Comparison of ENCODE assay signal across 24 cellular contexts in the genomic region with DNA sequence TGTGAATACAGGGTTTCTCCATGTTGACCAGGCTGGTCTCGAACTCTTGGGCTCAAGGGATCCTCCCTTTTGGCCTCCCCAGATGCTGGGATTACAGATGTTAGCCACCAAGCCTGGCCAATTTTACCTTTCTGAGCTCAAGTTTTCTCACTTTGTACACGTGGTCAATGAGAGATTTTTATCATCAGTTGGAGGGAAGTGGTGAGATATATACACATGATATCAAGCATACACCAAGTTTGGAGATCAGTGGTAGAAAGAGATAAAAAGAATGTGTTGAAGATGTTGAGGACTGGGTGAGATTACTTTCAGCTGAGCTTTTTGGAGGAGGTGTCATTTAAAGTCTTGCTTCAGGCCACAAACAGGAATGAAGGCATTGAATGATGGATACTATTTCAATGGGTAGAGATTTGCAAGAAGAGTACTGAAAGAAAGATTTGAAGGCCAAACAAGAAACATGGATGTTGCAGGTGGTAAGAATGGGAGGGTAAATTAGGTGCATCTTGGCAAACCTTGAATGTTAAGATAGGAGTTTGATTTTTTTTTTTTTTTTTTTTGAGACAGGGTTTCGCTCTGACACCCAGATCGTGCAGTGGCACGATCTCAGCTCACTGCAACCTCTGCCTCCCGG. TPM values are rescaled to one million over a fixed set of nuclear protein-coding genes. Genes with fewer than 3 reads are reported as not detected.
A peak's percentile ranks its signal among the peaks of the same experiment; 100 is the strongest.
DNase-seq lines count a peak whose midpoint lies in the region; ATAC-seq and TF ChIP-seq lines count a peak whose summit lies in the region.
"Had no signal": no experiment of that assay in that cellular context is flagged by ENCODE, and none has a peak within 500 bp of the region (broad histone marks: within the 10 kb centered on the region; RNA-seq: fewer than 3 reads in every experiment).

No MANE protein-coding gene starts in this region.

- TF ChIP-seq CTCF in GM13977 (IDR thresholded peaks at IDR 0.05; ENCODE audit: extremely low read depth, insufficient read depth, missing control alignments) (no peak), upper lobe of right lung (IDR thresholded peaks at IDR 0.05) (no peak)

- H3K27me3 Mint-ChIP-seq in activated naive CD4-positive, alpha-beta T cell treated with anti-CD3 and anti-CD28 coated beads, Interleukin-2, amount 10 ng/mL, durations not matched to agents 7 days and 5 days, result no peaks in the 10 kb centered on the region
- H3K27me3 Mint-ChIP-seq in T-helper 1 cell treated with Interleukin-12 subunit alpha and Interleukin-12 subunit beta and Interleukin-4 antibody, amounts not matched to agents 30 μg/mL and 1 μg/mL, for 36 hours (ENCODE audit: low read depth), result no peaks in the 10 kb centered on the region
- H3K27me3 Mint-ChIP-seq in activated naive CD8-positive, alpha-beta T cell treated with anti-CD3 and anti-CD28 coated beads for 36 hours, result no peaks in the 10 kb centered on the region

- H3K9me3 ChIP-seq in trophoblast cell (ENCODE audit: insufficient read depth, low read depth, low read length) (no peaks in the 10 kb centered on the region), upper lobe of right lung (no peaks in the 10 kb centered on the region)
- H3K9me3 ChIP-seq: esophagus muscularis mucosa, MG63, tibial artery had no signal

- H3K27me3 ChIP-seq in trophoblast cell (ENCODE audit: insufficient read depth, low read length), result no peaks in the 10 kb centered on the region
- no peaks in the 10 kb centered on the region for H3K27me3 ChIP-seq in upper lobe of right lung
- H3K27me3 ChIP-seq: esophagus muscularis mucosa, MG63 had no signal

- no peak overlapping the region for H3K4ac ChIP-seq in trophoblast cell (ENCODE audit: low read depth, low read length)

- H3K23ac ChIP-seq in trophoblast cell (ENCODE audit: low read length), result peak overlapping the region; percentile 27

- CTCF ChIA-PET in activated naive CD4-positive, alpha-beta T cell treated with anti-CD3 and anti-CD28 coated beads, Interleukin-2, amount 10 ng/mL, durations not matched to agents 7 days and 5 days (lab: Charles Lee), result interaction anchor here (1.2 to 2.8 kb wide), 2 partner anchors 8 to 103 kb away, joined by 3 to 20 read pairs; no protein-coding TSS in a partner anchor

- intact Hi-C loops in upper lobe of right lung (cut with DNase I), result no loop called here

- no peak overlapping the region for H4K12ac ChIP-seq in trophoblast cell (ENCODE audit: low read depth, low read length)

- H3K9ac ChIP-seq in trophoblast cell (ENCODE audit: low read length), result no peak overlapping the region
- H3K9ac ChIP-seq: GM23248 had no signal

- no peak overlapping the region for H4K91ac ChIP-seq in trophoblast cell (ENCODE audit: low read depth, low read length)

- H4K8ac ChIP-seq in trophoblast cell (ENCODE audit: low read depth, low read length), result no peak overlapping the region

- peaks cover 10% of the 10 kb centered on the region for H3K79me1 ChIP-seq in trophoblast cell (ENCODE audit: low read length)

- in situ Hi-C loops in GM13977 (cut with MboI; ENCODE audit: low pct_unique_long_range_greater_than_20kb, low sequenced_read_pairs, unreplicated experiment), result no loop called here

- ATAC-seq in GM21619 (IDR thresholded peaks at IDR 0.05; ENCODE audit: unreplicated experiment) (no peak), upper lobe of right lung (no peak)
- ATAC-seq: left colon had no signal

- H2BK12ac ChIP-seq in trophoblast cell (ENCODE audit: low read length), result no peak overlapping the region

- peaks cover 44% of the 10 kb centered on the region for H3K4me1 Mint-ChIP-seq in activated naive CD4-positive, alpha-beta T cell treated with anti-CD3 and anti-CD28 coated beads, Interleukin-2, amount 10 ng/mL, durations not matched to agents 7 days and 5 days
- peaks cover 30% of the 10 kb centered on the region for H3K4me1 Mint-ChIP-seq in T-helper 1 cell treated with Interleukin-12 subunit alpha and Interleukin-12 subunit beta and Interleukin-4 antibody, amounts not matched to agents 30 μg/mL and 1 μg/mL, for 36 hours (ENCODE audit: low read depth)
- peaks cover 25% of the 10 kb centered on the region for H3K4me1 Mint-ChIP-seq in activated naive CD8-positive, alpha-beta T cell treated with anti-CD3 and anti-CD28 coated beads for 36 hours

- H2BK120ac ChIP-seq in trophoblast cell (ENCODE audit: insufficient read depth, low read length, poor library complexity), result no peak overlapping the region

- H3K27ac Mint-ChIP-seq in activated naive CD4-positive, alpha-beta T cell treated with anti-CD3 and anti-CD28 coated beads, Interleukin-2, amount 10 ng/mL, durations not matched to agents 7 days and 5 days, result peak overlapping the region; percentile 93
- H3K27ac Mint-ChIP-seq in T-helper 1 cell treated with Interleukin-12 subunit alpha and Interleukin-12 subunit beta and Interleukin-4 antibody, amounts not matched to agents 30 μg/mL and 1 μg/mL, for 36 hours, result peak overlapping the region; percentile 82
- H3K27ac Mint-ChIP-seq in activated naive CD8-positive, alpha-beta T cell treated with anti-CD3 and anti-CD28 coated beads for 36 hours, result peak overlapping the region; percentile 31
- H3K27ac Mint-ChIP-seq: naive B cell had no signal

- H3K4me3 ChIP-seq in trophoblast cell (ENCODE audit: low read depth, low read length) (no peak overlapping the region), upper lobe of right lung (no peak overlapping the region)
- H3K4me3 ChIP-seq: esophagus muscularis mucosa, GM23248, MG63, tibial artery had no signal

- DNase-seq in activated naive CD4-positive, alpha-beta T cell treated with anti-CD3 and anti-CD28 coated beads, Interleukin-2, amount 10 ng/mL, durations not matched to agents 7 days and 5 days, result peak; percentile 41
- no peak for DNase-seq in activated naive CD4-positive, alpha-beta T cell treated with anti-CD3 and anti-CD28 coated beads, Interleukin-2, amount 50 U/mL, for 16 hours
- DNase-seq in activated naive CD8-positive, alpha-beta T cell treated with anti-CD3 and anti-CD28 coated beads for 36 hours, result no peak
- DNase-seq in trophoblast cell, result no peak
- no peak for DNase-seq in GM13977 (ENCODE audit: low spot score)
- no peak for DNase-seq in upper lobe of right lung
- DNase-seq: activated gamma-delta T cell; C1 segment of cervical spinal cord; DMS153; effector memory CD4-positive, alpha-beta T cell; GDM1; GM23248; left colon; mesendoderm; MG63; naive B cell; NCI-H748 treated with DMSO at 0.1 percent for 48 hours; SHP77; tibial artery had no signal

- H3K4me2 ChIP-seq in trophoblast cell (ENCODE audit: low read length), result no peak overlapping the region

- no peak overlapping the region for H3K18ac ChIP-seq in trophoblast cell (ENCODE audit: low read length)

- peak overlapping the region; percentile 39 for H3K4me3 Mint-ChIP-seq in activated naive CD4-positive, alpha-beta T cell treated with anti-CD3 and anti-CD28 coated beads, Interleukin-2, amount 10 ng/mL, durations not matched to agents 7 days and 5 days
- H3K4me3 Mint-ChIP-seq in T-helper 1 cell treated with Interleukin-12 subunit alpha and Interleukin-12 subunit beta and Interleukin-4 antibody, amounts not matched to agents 30 μg/mL and 1 μg/mL, for 36 hours, result peak overlapping the region; percentile 69
- H3K4me3 Mint-ChIP-seq in activated naive CD8-positive, alpha-beta T cell treated with anti-CD3 and anti-CD28 coated beads for 36 hours, result no peak overlapping the region

- H3K9me3 Mint-ChIP-seq in activated naive CD4-positive, alpha-beta T cell treated with anti-CD3 and anti-CD28 coated beads, Interleukin-2, amount 10 ng/mL, durations not matched to agents 7 days and 5 days, result no peaks in the 10 kb centered on the region
- H3K9me3 Mint-ChIP-seq in T-helper 1 cell treated with Interleukin-12 subunit alpha and Interleukin-12 subunit beta and Interleukin-4 antibody, amounts not matched to agents 30 μg/mL and 1 μg/mL, for 36 hours, result no peaks in the 10 kb centered on the region
- H3K9me3 Mint-ChIP-seq in activated naive CD8-positive, alpha-beta T cell treated with anti-CD3 and anti-CD28 coated beads for 36 hours, result peaks cover 3% of the 10 kb centered on the region
- H3K9me3 Mint-ChIP-seq: naive B cell had no signal

- no peak overlapping the region for H3K14ac ChIP-seq in trophoblast cell (ENCODE audit: low read length)

- H2BK5ac ChIP-seq in trophoblast cell (ENCODE audit: low read depth, low read length, poor library complexity), result no peak overlapping the region

- peaks cover 15% of the 10 kb centered on the region for H3K79me2 ChIP-seq in trophoblast cell (ENCODE audit: control insufficient read depth, insufficient read depth, low read length, poor library complexity)

- H2AFZ ChIP-seq in trophoblast cell (ENCODE audit: insufficient read depth, low read length, poor library complexity), result no peak overlapping the region
- H2AFZ ChIP-seq: GM23248 had no signal

- peaks cover 4% of the 10 kb centered on the region for H3K36me3 Mint-ChIP-seq in activated naive CD4-positive, alpha-beta T cell treated with anti-CD3 and anti-CD28 coated beads, Interleukin-2, amount 10 ng/mL, durations not matched to agents 7 days and 5 days
- peaks cover 3% of the 10 kb centered on the region for H3K36me3 Mint-ChIP-seq in T-helper 1 cell treated with Interleukin-12 subunit alpha and Interleukin-12 subunit beta and Interleukin-4 antibody, amounts not matched to agents 30 μg/mL and 1 μg/mL, for 36 hours (ENCODE audit: low read depth)
- peaks cover 9% of the 10 kb centered on the region for H3K36me3 Mint-ChIP-seq in activated naive CD8-positive, alpha-beta T cell treated with anti-CD3 and anti-CD28 coated beads for 36 hours
- H3K36me3 Mint-ChIP-seq: naive B cell had no signal

- H3K27ac ChIP-seq in trophoblast cell (ENCODE audit: low read depth, low read length) (no peak overlapping the region), upper lobe of right lung (no peak overlapping the region)
- H3K27ac ChIP-seq: esophagus muscularis mucosa, GM23248, HL-60, tibial artery, VCaP had no signal

- H3K4me1 ChIP-seq in trophoblast cell (ENCODE audit: control insufficient read depth in 1 of 2, insufficient read depth in 2 of 2, low read length in 2 of 2), result peaks cover 5 to 8% of the 10 kb centered on the region in 2 experiments
- H3K4me1 ChIP-seq in upper lobe of right lung, result peaks cover 20% of the 10 kb centered on the region

- H3K36me3 ChIP-seq in trophoblast cell (ENCODE audit: control insufficient read depth in 1 of 2, insufficient read depth in 2 of 2, low read length in 2 of 2), result no peaks in the 10 kb centered on the region
- H3K36me3 ChIP-seq in upper lobe of right lung, result no peaks in the 10 kb centered on the region
- H3K36me3 ChIP-seq: esophagus muscularis mucosa, tibial artery had no signal

- no CpG with 5 or more reads among the region's 6 CpGs for WGBS in trophoblast cell (ENCODE audit: extremely low coverage, insufficient coverage, insufficient read length)

- no peak overlapping the region for H2AK5ac ChIP-seq in trophoblast cell (ENCODE audit: low read length)

RNA-seq across cellular contexts. Expression of gene SESN2, which starts 3.0 kb away (rescaled TPM):
- total RNA-seq in activated naive CD8-positive, alpha-beta T cell treated with anti-CD3 and anti-CD28 coated beads for 36 hours, result 10 to 100 TPM; 35.4 to 36.3 TPM
- polyA plus RNA-seq in trophoblast cell (2013), result 58.3 and 60.8 TPM in 2 replicates
- 15.6 TPM for total RNA-seq in upper lobe of right lung

RNA-seq across cellular contexts. Expression of gene ATP5IF1, which starts 20.4 kb away (rescaled TPM):
- total RNA-seq in activated naive CD8-positive, alpha-beta T cell treated with anti-CD3 and anti-CD28 coated beads for 36 hours, result 100 to 1,000 TPM; 180 to 197 TPM
- 429 and 430 TPM in 2 replicates for polyA plus RNA-seq in trophoblast cell (2013)
- total RNA-seq in upper lobe of right lung, result 87.2 TPM

RNA-seq across cellular contexts. Expression of gene DNAJC8, which starts 23.5 kb away (rescaled TPM):
- total RNA-seq in activated naive CD8-positive, alpha-beta T cell treated with anti-CD3 and anti-CD28 coated beads for 36 hours, result 100 to 1,000 TPM; 109 to 121 TPM
- polyA plus RNA-seq in trophoblast cell (2013), result 116 and 119 TPM in 2 replicates
- total RNA-seq in upper lobe of right lung, result 65.4 TPM

Comparison
In these comparisons a context has a peak if more than half of its experiments do, and no peak if none do; other contexts are left out.
1. H3K27ac Mint-ChIP-seq: peak in every context shown above with its lines; median percentile 93 in activated naive CD4-positive, alpha-beta T cell treated with anti-CD3 and anti-CD28 coated beads, Interleukin-2, amount 10 ng/mL, durations not matched to agents 7 days and 5 days; 82 in T-helper 1 cell treated with Interleukin-12 subunit alpha and Interleukin-12 subunit beta and Interleukin-4 antibody, amounts not matched to agents 30 μg/mL and 1 μg/mL, for 36 hours; 31 in activated naive CD8-positive, alpha-beta T cell treated with anti-CD3 and anti-CD28 coated beads for 36 hours.